16 cellular contexts compared by ENCODE assay signal in genomic region chr2:134194519-134194918, GRCh38. TPM values are rescaled to one million over a fixed set of nuclear protein-coding genes. Genes with fewer than 3 reads are reported as not detected.
DNase-seq lines count a peak whose midpoint lies in the region; ATAC-seq, FAIRE-seq and TF ChIP-seq lines count a peak whose summit lies in the region.
"Had no signal": no experiment of that assay in that cellular context is flagged by ENCODE, and none has a peak within 500 bp of the region (broad histone marks: within the 10 kb centered on the region; RNA-seq: fewer than 3 reads in every experiment).

No MANE protein-coding gene starts in this region.

- in situ Hi-C loops in K562 (cut with MboI): no loop called here

- no peak for TF ChIP-seq RAD21 in K562 (CRISPR knock-in tag; conservative IDR thresholded peaks at IDR 0.05 in 1 of 2, IDR thresholded peaks at IDR 0.05 in 1 of 2)

- no peaks in the 10 kb centered on the region for H3K9me1 ChIP-seq in K562 (ENCODE audit: control insufficient read depth, insufficient read depth, low read length)

- 8% methylated on average over 5 of the region's 5 CpGs for WGBS in K562 (ENCODE audit: insufficient coverage, low coverage, missing lambda C conversion rate)

- DNase-seq in activated T-cell treated with anti-CD3 and anti-CD28 coated beads, Interleukin-2, amount 50 U/mL, for 24 hours: no peak
- no peak for DNase-seq in activated T-cell treated with anti-CD3 and anti-CD28 coated beads, Interleukin-2, amount 50 U/mL, for 72 hours
- DNase-seq in T-helper 17 cell: no peak
- peak in 1 of 4 experiments; percentile 17 for DNase-seq in K562 (ENCODE audit: extremely low read depth in 1 of 4, low spot score in 3 of 4)
- no peak for DNase-seq in mesenteric fat pad (ENCODE audit: low spot score)
- no peak for DNase-seq in BE2C
- DNase-seq: CD4-positive, alpha-beta T cell; COR-L47; DMS53; H7 had no signal

- no peak overlapping the region for H3K27ac ChIP-seq in K562 (ENCODE audit: extremely low read depth, low read depth, low read length)
- H3K27ac ChIP-seq: 22Rv1 had no signal

- H4K20me1 ChIP-seq in K562 (replicated peaks; ENCODE audit: control insufficient read depth, insufficient read depth, low read length): no peaks in the 10 kb centered on the region

- CTCF ChIA-PET in K562 (lab: Yijun Ruan, JAX; ENCODE audit: low intra/inter-chr PET ratio): no interaction called here

- peaks cover 19% of the 10 kb centered on the region for H3K36me3 Mint-ChIP-seq in activated T-cell treated with anti-CD3 and anti-CD28 coated beads, Interleukin-2, amount 50 U/mL, for 24 hours (ENCODE audit: low read depth)
- peaks cover 2% of the 10 kb centered on the region in 2 donors for H3K36me3 Mint-ChIP-seq in activated T-cell treated with anti-CD3 and anti-CD28 coated beads, Interleukin-2, amount 50 U/mL, for 72 hours (ENCODE audit: insufficient read depth in 2 of 2)
- peaks cover 2% of the 10 kb centered on the region for H3K36me3 Mint-ChIP-seq in T-helper 17 cell (ENCODE audit: low read depth)
- peaks cover 18% of the 10 kb centered on the region for H3K36me3 Mint-ChIP-seq in stimulated activated memory B cell treated with anti-CD40 and anti-IgM and Interleukin-4, amounts not matched to agents 10 μg/mL and 1 μg/mL and 100 μg/mL, for 72 hours

- no peaks in the 10 kb centered on the region for H3K27me3 ChIP-seq in K562 (ENCODE audit: control insufficient read depth in 2 of 2, insufficient read depth in 2 of 2, low read length in 2 of 2)
- H3K27me3 ChIP-seq in BE2C: no peaks in the 10 kb centered on the region

- no peak overlapping the region for H2AFZ ChIP-seq in K562 (ENCODE audit: low read depth, low read length)
- H2AFZ ChIP-seq: GM23338 had no signal

- intact Hi-C loops in K562 (cut with micrococcal nuclease): no loop called here

- no peak for TF ChIP-seq EP300 in K562 (IDR thresholded peaks at IDR 0.05; ENCODE audit: low read length)

- TF ChIP-seq CTCF in K562 (IDR thresholded peaks at IDR 0.05 in 2 of 3, conservative IDR thresholded peaks at IDR 0.05 in 1 of 3; ENCODE audit: insufficient read depth in 2 of 3, low read depth in 1 of 3, low read length in 3 of 3) (no peak), BE2C (IDR thresholded peaks at IDR 0.05; ENCODE audit: low read depth, low read length) (no peak)

- no peaks in the 10 kb centered on the region for H3K27me3 Mint-ChIP-seq in activated T-cell treated with anti-CD3 and anti-CD28 coated beads, Interleukin-2, amount 50 U/mL, for 24 hours
- no peaks in the 10 kb centered on the region for H3K27me3 Mint-ChIP-seq in activated T-cell treated with anti-CD3 and anti-CD28 coated beads, Interleukin-2, amount 50 U/mL, for 72 hours (ENCODE audit: low read depth)
- no peaks in the 10 kb centered on the region for H3K27me3 Mint-ChIP-seq in T-helper 17 cell
- H3K27me3 Mint-ChIP-seq in stimulated activated memory B cell treated with anti-CD40 and anti-IgM and Interleukin-4, amounts not matched to agents 10 μg/mL and 1 μg/mL and 100 μg/mL, for 72 hours: no peaks in the 10 kb centered on the region
- H3K27me3 Mint-ChIP-seq: CD4-positive, alpha-beta T cell; IgD-negative memory B cell had no signal

- H3K4me3 ChIP-seq in K562 (no peak overlapping the region), BE2C (ENCODE audit: low read depth, low read length) (no peak overlapping the region)
- H3K4me3 ChIP-seq: GM23338 had no signal

- no peak overlapping the region for H3K4me3 Mint-ChIP-seq in activated T-cell treated with anti-CD3 and anti-CD28 coated beads, Interleukin-2, amount 50 U/mL, for 24 hours
- no peak overlapping the region for H3K4me3 Mint-ChIP-seq in activated T-cell treated with anti-CD3 and anti-CD28 coated beads, Interleukin-2, amount 50 U/mL, for 72 hours
- H3K4me3 Mint-ChIP-seq in T-helper 17 cell: peak overlapping the region; percentile 21
- no peak overlapping the region for H3K4me3 Mint-ChIP-seq in stimulated activated memory B cell treated with anti-CD40 and anti-IgM and Interleukin-4, amounts not matched to agents 10 μg/mL and 1 μg/mL and 100 μg/mL, for 72 hours
- H3K4me3 Mint-ChIP-seq: CD4-positive, alpha-beta T cell; GM23338 had no signal

- POLR2A ChIA-PET in K562 (lab: Yijun Ruan, JAX): interaction anchor here (0.7 to 0.8 kb wide), 2 partner anchors 11 to 31 kb away, joined by 3 read pairs; no protein-coding TSS in a partner anchor

- ATAC-seq in activated T-cell treated with anti-CD3 and anti-CD28 coated beads, Interleukin-2, amount 50 U/mL, for 72 hours (replicated peaks in 1 of 2): no peak
- ATAC-seq in T-helper 17 cell: no peak
- ATAC-seq in K562: peak; percentile 65
- no peak for ATAC-seq in stimulated activated memory B cell treated with anti-CD40 and anti-IgM and Interleukin-4, amounts not matched to agents 10 μg/mL and 1 μg/mL and 100 μg/mL, for 72 hours
- ATAC-seq in HG03175 (IDR thresholded peaks at IDR 0.05; ENCODE audit: unreplicated experiment): no peak
- ATAC-seq: GM23338 had no signal

- H3K36me3 ChIP-seq in K562 (ENCODE audit: control insufficient read depth, insufficient read depth, low read length): no peaks in the 10 kb centered on the region
- H3K36me3 ChIP-seq in BE2C: no peaks in the 10 kb centered on the region

- H3K79me2 ChIP-seq in K562 (ENCODE audit: control insufficient read depth, insufficient read depth, low read length): no peaks in the 10 kb centered on the region

- peaks cover 5% of the 10 kb centered on the region for H3K9me3 Mint-ChIP-seq in activated T-cell treated with anti-CD3 and anti-CD28 coated beads, Interleukin-2, amount 50 U/mL, for 24 hours
- peaks cover 0 to 3% of the 10 kb centered on the region in 2 donors for H3K9me3 Mint-ChIP-seq in activated T-cell treated with anti-CD3 and anti-CD28 coated beads, Interleukin-2, amount 50 U/mL, for 72 hours
- peaks cover 2% of the 10 kb centered on the region for H3K9me3 Mint-ChIP-seq in stimulated activated memory B cell treated with anti-CD40 and anti-IgM and Interleukin-4, amounts not matched to agents 10 μg/mL and 1 μg/mL and 100 μg/mL, for 72 hours
- H3K9me3 Mint-ChIP-seq: IgD-negative memory B cell had no signal

- H3K4me2 ChIP-seq in K562 (ENCODE audit: insufficient read depth, low read length): no peak overlapping the region
- H3K4me2 ChIP-seq: GM23338 had no signal

- H3K27ac Mint-ChIP-seq in activated T-cell treated with anti-CD3 and anti-CD28 coated beads, Interleukin-2, amount 50 U/mL, for 24 hours: peak overlapping the region; percentile 87
- H3K27ac Mint-ChIP-seq in activated T-cell treated with anti-CD3 and anti-CD28 coated beads, Interleukin-2, amount 50 U/mL, for 72 hours: no peak overlapping the region
- H3K27ac Mint-ChIP-seq in T-helper 17 cell: peak overlapping the region; percentile 89
- H3K27ac Mint-ChIP-seq in stimulated activated memory B cell treated with anti-CD40 and anti-IgM and Interleukin-4, amounts not matched to agents 10 μg/mL and 1 μg/mL and 100 μg/mL, for 72 hours: peak overlapping the region; percentile 57
- H3K27ac Mint-ChIP-seq: GM23338 had no signal

- H3K4me1 ChIP-seq in K562 (replicated peaks in 1 of 2; ENCODE audit: control insufficient read depth in 2 of 2, insufficient read depth in 2 of 2, low read length in 2 of 2) (peaks cover 6 to 32% of the 10 kb centered on the region in 2 experiments), BE2C (no peaks in the 10 kb centered on the region)

- H3K9me3 ChIP-seq in T-helper 17 cell (ENCODE audit: control insufficient read depth, low read length, poor library complexity, severe bottlenecking): no peaks in the 10 kb centered on the region
- H3K9me3 ChIP-seq in K562 (replicated peaks; ENCODE audit: control insufficient read depth, insufficient read depth, low read depth, low read length): no peaks in the 10 kb centered on the region
- H3K9me3 ChIP-seq in BE2C: no peaks in the 10 kb centered on the region

- peaks cover 72% of the 10 kb centered on the region for H3K4me1 Mint-ChIP-seq in activated T-cell treated with anti-CD3 and anti-CD28 coated beads, Interleukin-2, amount 50 U/mL, for 24 hours (ENCODE audit: low read depth)
- peaks cover 66% of the 10 kb centered on the region for H3K4me1 Mint-ChIP-seq in activated T-cell treated with anti-CD3 and anti-CD28 coated beads, Interleukin-2, amount 50 U/mL, for 72 hours (ENCODE audit: low read depth)
- H3K4me1 Mint-ChIP-seq in T-helper 17 cell: peaks cover 60% of the 10 kb centered on the region
- peaks cover 67% of the 10 kb centered on the region for H3K4me1 Mint-ChIP-seq in stimulated activated memory B cell treated with anti-CD40 and anti-IgM and Interleukin-4, amounts not matched to agents 10 μg/mL and 1 μg/mL and 100 μg/mL, for 72 hours

- FAIRE-seq in K562 (lab: Jason Lieb, UNC): no peak
- FAIRE-seq: GM18507 had no signal

- no peak overlapping the region for H3K9ac ChIP-seq in K562 (ENCODE audit: insufficient read depth in 1 of 2, low read depth in 2 of 2, low read length in 2 of 2)

- no TSS peak for BruUV-seq in K562 (replicated peaks; lab: Mats Ljungman, UMichigan)

- TF ChIP-seq POLR2A in K562 (conservative IDR thresholded peaks at IDR 0.05): no peak

TF ChIP-seq in K562, 482 proteins besides CTCF, POLR2A, EP300 and RAD21 (continues in another document):
- TF ChIP-seq CEBPB (tag; IDR thresholded peaks at IDR 0.05) (peak; percentile 54), CEBPG (CRISPR knock-in tag; IDR thresholded peaks at IDR 0.05) (no peak), CEBPG (tag; conservative IDR thresholded peaks at IDR 0.05 in 1 of 2, IDR thresholded peaks at IDR 0.05 in 1 of 2) (0 out of 4 replicates have a peak, but pooled peaks of 1 of the 2 experiments have one; percentile 22)

RNA-seq across cellular contexts. Expression of gene MGAT5, which starts 59.4 kb away (rescaled TPM):
- total RNA-seq in activated T-cell treated with anti-CD3 and anti-CD28 coated beads, Interleukin-2, amount 50 U/mL, for 72 hours: 10 to 100 TPM; 10.9 to 16.2 TPM
- total RNA-seq in T-helper 17 cell: 100 to 1,000 TPM; 120 to 127 TPM
- 26.5 and 52.3 TPM in 2 replicates for total RNA-seq in K562 (2011; cell fraction: chromatin; rRNA removed; ENCODE audit: low replicate concordance)
- total RNA-seq in K562 (2011; cell fraction: nucleolus; rRNA removed): 30.8 and 33.2 TPM in 2 replicates
- total RNA-seq in K562 (2011; cell fraction: nucleoplasm; rRNA removed): 24.4 and 30.8 TPM in 2 replicates
- 10.4 and 13.2 TPM in 2 replicates for total RNA-seq in K562 (2014; rRNA removed)
- total RNA-seq in K562 (2014; rRNA removed; fragmentation: Illumina TruSeq; extraction: Trizol): 11.6 and 14.2 TPM in 2 replicates
- 10.9 and 11.6 TPM in 2 replicates for total RNA-seq in K562 (2015; rRNA removed; fragmentation: Illumina TruSeq; extraction: Trizol)
- 18.6 and 22.6 TPM in 2 replicates for total RNA-seq in K562 (2021)
- polyA plus RNA-seq in K562 (2011; rRNA removed): 8.2 and 8.3 TPM in 2 replicates
- 4.6 and 11.8 TPM in 2 replicates for polyA plus RNA-seq in K562 (2011; cell fraction: cytosol; rRNA removed)
- 9.4 and 11.3 TPM in 2 replicates for polyA plus RNA-seq in K562 (2011; cell fraction: nucleus; rRNA removed)
- 12.7 and 17.8 TPM in 2 replicates for polyA plus RNA-seq in K562 (2012)
- polyA plus RNA-seq in K562 (2014; fragmentation: Illumina TruSeq; extraction: Trizol): 10.1 and 11.1 TPM in 2 replicates
- polyA plus RNA-seq in K562 (2014; fragmentation: Nextera tagmentation; extraction: Ambion mirVana): 1 to 10 TPM; 1.6 to 2.1 TPM
- polyA plus RNA-seq in K562 (2014; rRNA removed): 5.6 and 7.3 TPM in 2 replicates
- polyA minus RNA-seq in K562 (2011; rRNA and poly(A)+ RNA removed): 30.6 and 54.6 TPM in 2 replicates
- polyA minus RNA-seq in K562 (2011; cell fraction: cytosol; rRNA and poly(A)+ RNA removed): 13.0 and 14.3 TPM in 2 replicates
- 21.1 and 52.9 TPM in 2 replicates for polyA minus RNA-seq in K562 (2011; cell fraction: nucleus; rRNA and poly(A)+ RNA removed)
- total RNA-seq in mesenteric fat pad: 37.5 TPM
- polyA plus RNA-seq in BE2C (2012; ENCODE audit: insufficient read depth, insufficient read length, low read depth): 20.4 TPM
